Comparison of ENCODE assay signal across 8 cellular contexts in the genomic region with DNA sequence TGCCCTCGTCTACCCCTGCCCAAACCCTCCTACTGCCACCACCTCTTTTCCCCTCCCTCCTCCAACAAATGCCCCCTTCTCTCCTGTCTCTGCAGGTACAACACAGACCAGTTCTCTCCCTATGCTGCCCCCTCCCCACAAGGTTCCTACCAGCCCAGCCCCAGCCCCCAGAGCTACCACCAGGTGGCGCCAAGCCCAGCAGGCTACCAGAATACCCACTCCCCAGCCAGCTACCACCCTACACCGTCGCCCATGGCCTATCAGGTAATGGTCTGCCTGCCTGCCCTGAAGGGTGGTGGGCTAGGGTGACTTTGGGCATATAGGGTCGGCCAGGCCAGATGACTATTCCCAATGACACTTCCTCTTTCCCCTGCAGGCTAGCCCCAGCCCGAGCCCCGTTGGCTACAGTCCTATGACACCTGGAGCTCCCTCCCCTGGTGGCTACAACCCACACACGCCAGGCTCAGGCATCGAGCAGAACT. TPM values are rescaled to one million over a fixed set of nuclear protein-coding genes. Genes with fewer than 3 reads are reported as not detected.
A peak's percentile ranks its signal among the peaks of the same experiment; 100 is the strongest.
DNase-seq lines count a peak whose midpoint lies in the region; ATAC-seq lines count a peak whose summit lies in the region.

No MANE protein-coding gene starts in this region.

- no peak overlapping the region for H3K4me3 Mint-ChIP-seq in activated naive CD4-positive, alpha-beta T cell treated with anti-CD3 and anti-CD28 coated beads for 36 hours

- H3K27me3 ChIP-seq in HAP-1 (ENCODE audit: low read depth) (no peaks in the 10 kb centered on the region), SJSA1 (replicated peaks) (no peaks in the 10 kb centered on the region)

- CTCF ChIA-PET in activated naive CD4-positive, alpha-beta T cell treated with anti-CD3 and anti-CD28 coated beads for 36 hours (lab: Charles Lee), result interaction anchor here (0.6 to 2.0 kb wide), 18 partner anchors 11 to 372 kb away, joined by 3 to 9 read pairs (median 3); a partner anchor contains a TSS

- peaks cover under 1% of the 10 kb centered on the region for H3K4me1 ChIP-seq in HAP-1
- no peaks in the 10 kb centered on the region for H3K4me1 ChIP-seq in SJSA1 (replicated peaks)

- peaks cover 17% of the 10 kb centered on the region for H3K4me1 Mint-ChIP-seq in activated naive CD4-positive, alpha-beta T cell treated with anti-CD3 and anti-CD28 coated beads for 36 hours (ENCODE audit: low read depth)

- H3K27ac ChIP-seq in SJSA1, result no peak overlapping the region

- H3K4me3 ChIP-seq in HAP-1, result no peak overlapping the region
- no peak overlapping the region for H3K4me3 ChIP-seq in SJSA1

- H3K27ac Mint-ChIP-seq in activated naive CD4-positive, alpha-beta T cell treated with anti-CD3 and anti-CD28 coated beads for 36 hours, result no peak overlapping the region

- no peaks in the 10 kb centered on the region for H3K9me3 ChIP-seq in HAP-1
- H3K9me3 ChIP-seq in SJSA1 (replicated peaks), result no peaks in the 10 kb centered on the region

- in situ Hi-C loops in HAP-1 (cut with MboI; ENCODE audit: low sequenced_read_pairs), result no loop called here

- H3K9me3 Mint-ChIP-seq in activated naive CD4-positive, alpha-beta T cell treated with anti-CD3 and anti-CD28 coated beads for 36 hours, result no peaks in the 10 kb centered on the region

- ATAC-seq in Right ventricle myocardium superior (ENCODE audit: poor library complexity), result peak; percentile 69
- ATAC-seq in sciatic nerve, result peak; percentile 68

- intact Hi-C loops in activated naive CD4-positive, alpha-beta T cell treated with anti-CD3 and anti-CD28 coated beads for 36 hours (cut with micrococcal nuclease), result loop anchor here (1.0 kb wide), 1 partner anchor 58 kb away; a partner anchor contains a TSS
- intact Hi-C loops in Right ventricle myocardium superior (cut with DNase I) (loop anchor here (2.0 kb wide), 1 partner anchor 59 kb away; a partner anchor contains a TSS), sciatic nerve (cut with DNase I) (loop anchor here (10.0 kb wide), 1 partner anchor 61 kb away; a partner anchor contains a TSS)

- peaks cover 37% of the 10 kb centered on the region for H3K36me3 Mint-ChIP-seq in activated naive CD4-positive, alpha-beta T cell treated with anti-CD3 and anti-CD28 coated beads for 36 hours (ENCODE audit: low read depth)

- H3K36me3 ChIP-seq in HAP-1 (replicated peaks), result peaks cover 59% of the 10 kb centered on the region
- H3K36me3 ChIP-seq in SJSA1, result peaks cover 81% of the 10 kb centered on the region

- peak; percentile 61 for DNase-seq in AG08396 (ENCODE audit: low spot score)
- peak; percentile 34 to 87 for DNase-seq in HAP-1 (ENCODE audit: low spot score in 2 of 2)
- DNase-seq in SJSA1 (ENCODE audit: low read depth in 1 of 2, low spot score in 2 of 2), result peak; percentile 18 to 73
- peak; percentile 76 for DNase-seq in activated naive CD4-positive, alpha-beta T cell treated with anti-CD3 and anti-CD28 coated beads for 36 hours
- DNase-seq in Right ventricle myocardium superior, result peak; percentile 73
- peak; percentile 74 for DNase-seq in sciatic nerve (ENCODE audit: low spot score)
- no peak for DNase-seq in pons (ENCODE audit: low spot score)
- DNase-seq in RKO (ENCODE audit: low spot score), result no peak

- no peaks in the 10 kb centered on the region for H3K27me3 Mint-ChIP-seq in activated naive CD4-positive, alpha-beta T cell treated with anti-CD3 and anti-CD28 coated beads for 36 hours (ENCODE audit: low read depth)

RNA-seq across cellular contexts. Expression of a gene that starts 6.5 kb away (rescaled TPM):
- 79.0 and 90.0 TPM in 2 replicates for total RNA-seq in SJSA1 (2014; rRNA removed; shearing (Covaris generic))
- total RNA-seq in activated naive CD4-positive, alpha-beta T cell treated with anti-CD3 and anti-CD28 coated beads for 36 hours, result 100 to 1,000 TPM; 103 to 107 TPM
- total RNA-seq in Right ventricle myocardium superior (80.6 TPM), sciatic nerve (38.3 TPM)

RNA-seq across cellular contexts. Expression of a gene that starts 24.6 kb away (rescaled TPM):
- total RNA-seq in SJSA1 (2014; rRNA removed; shearing (Covaris generic)), result 0.03 and 0.05 TPM in 2 replicates
- total RNA-seq in activated naive CD4-positive, alpha-beta T cell treated with anti-CD3 and anti-CD28 coated beads for 36 hours, result under 1 TPM; 0.74 to 0.79 TPM
- total RNA-seq in Right ventricle myocardium superior (not detected), sciatic nerve (not detected)

RNA-seq across cellular contexts. Expression of a gene that starts 28.8 kb away (rescaled TPM):
- 89.0 and 100 TPM in 2 replicates for total RNA-seq in SJSA1 (2014; rRNA removed; shearing (Covaris generic))
- total RNA-seq in activated naive CD4-positive, alpha-beta T cell treated with anti-CD3 and anti-CD28 coated beads for 36 hours, result 100 to 1,000 TPM; 129 to 139 TPM
- 82.6 TPM for total RNA-seq in Right ventricle myocardium superior
- total RNA-seq in sciatic nerve, result 102 TPM

RNA-seq across cellular contexts. Expression of a gene that starts 38.4 kb away (rescaled TPM):
- 54.0 and 69.4 TPM in 2 replicates for total RNA-seq in SJSA1 (2014; rRNA removed; shearing (Covaris generic))
- 1,000 to 10,000 TPM; 4,195 to 4,327 TPM for total RNA-seq in activated naive CD4-positive, alpha-beta T cell treated with anti-CD3 and anti-CD28 coated beads for 36 hours
- total RNA-seq in Right ventricle myocardium superior (1,176 TPM), sciatic nerve (1,367 TPM)

RNA-seq across cellular contexts. Expression of a gene that starts 40.8 kb away (rescaled TPM):
- total RNA-seq in SJSA1 (2014; rRNA removed; shearing (Covaris generic)), result not detected in 2 replicates
- not detected for total RNA-seq in activated naive CD4-positive, alpha-beta T cell treated with anti-CD3 and anti-CD28 coated beads for 36 hours
- total RNA-seq in Right ventricle myocardium superior, result not detected
- total RNA-seq in sciatic nerve, result not detected

Comparison
In these comparisons a context has a peak if more than half of its experiments do, and no peak if none do; other contexts are left out.
1. DNase-seq: peak in AG08396 (single experiment), HAP-1 (2 of 2), SJSA1 (2 of 2), activated naive CD4-positive, alpha-beta T cell treated with anti-CD3 and anti-CD28 coated beads for 36 hours (single experiment), Right ventricle myocardium superior (single experiment) and sciatic nerve (single experiment); none in pons (single experiment) and RKO (single experiment).